Comparison of ENCODE assay signal across 1 cellular context in genomic region chr2:231056453-231057416, GRCh38.
TF ChIP-seq lines count a peak whose summit lies in the region.

PSMD1 (plus strand) TSS chr2:231056867; CDS start chr2:231057026, 159 bp downstream.

TF ChIP-seq in HepG2, 621 proteins besides CTCF, POLR2A, EP300 and RAD21 (continued from another document and continues in another):
- TF ChIP-seq MED1 (CRISPR knock-in tag; IDR thresholded peaks at IDR 0.05), result peak; percentile 40
- TF ChIP-seq ZNF569 (CRISPR knock-in tag; IDR thresholded peaks at IDR 0.05; ENCODE audit: borderline replicate concordance), result no peak; the same call in 1 of the 2 replicates
- peak; percentile 85; the same call in 1 of the 2 replicates for TF ChIP-seq RBAK (CRISPR knock-in tag; IDR thresholded peaks at IDR 0.05)
- TF ChIP-seq ZNF564 (CRISPR knock-in tag; IDR thresholded peaks at IDR 0.05), result 0 out of 2 replicates have a peak, but pooled peaks have one; percentile 34
- TF ChIP-seq ZNF44 (CRISPR knock-in tag; IDR thresholded peaks at IDR 0.05), result 0 out of 2 replicates have a peak, but pooled peaks have one; percentile 28
- no peak for TF ChIP-seq NKX3-1 (CRISPR knock-in tag; IDR thresholded peaks at IDR 0.05)
- 0 out of 2 replicates have a peak, but pooled peaks have one; percentile 38 for TF ChIP-seq SNAPC2 (CRISPR knock-in tag; IDR thresholded peaks at IDR 0.05)
- TF ChIP-seq FOXK1 (CRISPR knock-in tag; IDR thresholded peaks at IDR 0.05; ENCODE audit: borderline replicate concordance, low read depth), result peak; percentile 80; the same call in 1 of the 2 replicates
- 0 out of 2 replicates have a peak, but pooled peaks have one; percentile 61 for TF ChIP-seq NAIF1 (CRISPR knock-in tag; IDR thresholded peaks at IDR 0.05; ENCODE audit: borderline replicate concordance)
- peak; percentile 85 for TF ChIP-seq ZNF772 (CRISPR knock-in tag; IDR thresholded peaks at IDR 0.05)
- no peak for TF ChIP-seq DBP (CRISPR knock-in tag; IDR thresholded peaks at IDR 0.05; ENCODE audit: not compliant biosample characterization)
- TF ChIP-seq ZNF12 (CRISPR knock-in tag; IDR thresholded peaks at IDR 0.05), result peak; percentile 20; the same call in 1 of the 2 replicates
- TF ChIP-seq ZNF121 (CRISPR knock-in tag; IDR thresholded peaks at IDR 0.05), result no peak
- TF ChIP-seq ZNF749 (CRISPR knock-in tag; IDR thresholded peaks at IDR 0.05; ENCODE audit: borderline replicate concordance), result peak; percentile 75; the same call in 1 of the 2 replicates
- 0 out of 2 replicates have a peak, but pooled peaks have one; percentile 16 for TF ChIP-seq MEIS1 (CRISPR knock-in tag; IDR thresholded peaks at IDR 0.05; ENCODE audit: borderline replicate concordance)
- peak; percentile 71; the same call in 1 of the 2 replicates for TF ChIP-seq GMEB1 (CRISPR knock-in tag; IDR thresholded peaks at IDR 0.05; ENCODE audit: borderline replicate concordance)
- TF ChIP-seq MAFK (conservative IDR thresholded peaks at IDR 0.05 in 1 of 2, IDR thresholded peaks at IDR 0.05 in 1 of 2; ENCODE audit: low read length in 2 of 2), result peak; percentile 75 to 81
- TF ChIP-seq MEIS2 (CRISPR knock-in tag; IDR thresholded peaks at IDR 0.05), result peak; percentile 45
- peak; percentile 93 for TF ChIP-seq ZFX (CRISPR knock-in tag; IDR thresholded peaks at IDR 0.05; ENCODE audit: low read depth)
- TF ChIP-seq ZBTB38 (CRISPR knock-in tag; IDR thresholded peaks at IDR 0.05), result peak; percentile 67
- no peak for TF ChIP-seq GATA4 (IDR thresholded peaks at IDR 0.05; ENCODE audit: borderline replicate concordance, low read depth)
- peak; percentile 20 for TF ChIP-seq ZNF891 (CRISPR knock-in tag; IDR thresholded peaks at IDR 0.05)
- TF ChIP-seq HOXA3 (CRISPR knock-in tag; IDR thresholded peaks at IDR 0.05), result peak; percentile 95
- TF ChIP-seq ARNTL (CRISPR knock-in tag; IDR thresholded peaks at IDR 0.05), result 0 out of 2 replicates have a peak, but pooled peaks have one; percentile 7
- TF ChIP-seq KDM5B (CRISPR knock-in tag; IDR thresholded peaks at IDR 0.05; ENCODE audit: borderline replicate concordance), result peak; percentile 88; the same call in 1 of the 2 replicates
- TF ChIP-seq GLMP (CRISPR knock-in tag; IDR thresholded peaks at IDR 0.05; ENCODE audit: borderline replicate concordance), result no peak
- peak; percentile 73; the same call in 1 of the 2 replicates for TF ChIP-seq ZFP1 (CRISPR knock-in tag; IDR thresholded peaks at IDR 0.05)
- peak; percentile 98 for TF ChIP-seq NFE2L1 (CRISPR knock-in tag; IDR thresholded peaks at IDR 0.05; ENCODE audit: borderline replicate concordance)
- TF ChIP-seq NR2F6 (IDR thresholded peaks at IDR 0.05), result no peak
- TF ChIP-seq NR2F6 (CRISPR knock-in tag; IDR thresholded peaks at IDR 0.05), result peak; percentile 52
- no peak for TF ChIP-seq ZNF326 (CRISPR knock-in tag; IDR thresholded peaks at IDR 0.05; ENCODE audit: borderline replicate concordance)
- 0 out of 2 replicates have a peak, but pooled peaks have one; percentile 28 for TF ChIP-seq GLI4 (CRISPR knock-in tag; IDR thresholded peaks at IDR 0.05; ENCODE audit: borderline replicate concordance)
- peak; percentile 39; the same call in 1 of the 2 replicates for TF ChIP-seq MYC (CRISPR knock-in tag; IDR thresholded peaks at IDR 0.05; ENCODE audit: borderline replicate concordance)
- TF ChIP-seq HES4 (CRISPR knock-in tag; IDR thresholded peaks at IDR 0.05; ENCODE audit: borderline replicate concordance), result peak; percentile 40; the same call in 1 of the 2 replicates
- no peak for TF ChIP-seq PRMT3 (CRISPR knock-in tag; IDR thresholded peaks at IDR 0.05; ENCODE audit: borderline replicate concordance, low read depth)
- no peak for TF ChIP-seq BHLHE40 (IDR thresholded peaks at IDR 0.05; ENCODE audit: low read length)
- 0 out of 2 replicates have a peak, but pooled peaks have one; percentile 62 for TF ChIP-seq ARHGAP35 (CRISPR knock-in tag; IDR thresholded peaks at IDR 0.05; ENCODE audit: borderline replicate concordance)
- peak; percentile 29; the same call in 1 of the 2 replicates for TF ChIP-seq RARA (CRISPR knock-in tag; IDR thresholded peaks at IDR 0.05)
- TF ChIP-seq ZNF275 (CRISPR knock-in tag; IDR thresholded peaks at IDR 0.05; ENCODE audit: borderline replicate concordance), result no peak
- 0 out of 2 replicates have a peak, but pooled peaks have one; percentile 20 for TF ChIP-seq ZNF678 (CRISPR knock-in tag; IDR thresholded peaks at IDR 0.05)
- TF ChIP-seq ZSCAN30 (CRISPR knock-in tag; IDR thresholded peaks at IDR 0.05), result 0 out of 2 replicates have a peak, but pooled peaks have one; percentile 46
- TF ChIP-seq ZNF17 (CRISPR knock-in tag; IDR thresholded peaks at IDR 0.05), result no peak
- peak; percentile 26; the same call in 1 of the 2 replicates for TF ChIP-seq ZNF143 (CRISPR knock-in tag; IDR thresholded peaks at IDR 0.05)
- peak; percentile 86; the same call in 1 of the 2 replicates for TF ChIP-seq ZNF839 (CRISPR knock-in tag; IDR thresholded peaks at IDR 0.05; ENCODE audit: borderline replicate concordance)
- peak; percentile 97 for TF ChIP-seq ZMYM4 (CRISPR knock-in tag; IDR thresholded peaks at IDR 0.05)
- no peak for TF ChIP-seq ZFP36 (IDR thresholded peaks at IDR 0.05; ENCODE audit: borderline replicate concordance, low read depth, low read length, partially characterized antibody)
- peak; percentile 37 for TF ChIP-seq RELA (CRISPR knock-in tag; IDR thresholded peaks at IDR 0.05)
- peak; percentile 87; the same call in 1 of the 2 replicates for TF ChIP-seq ZNF670 (CRISPR knock-in tag; IDR thresholded peaks at IDR 0.05; ENCODE audit: borderline replicate concordance)
- peak; percentile 72 for TF ChIP-seq ZNF205 (CRISPR knock-in tag; IDR thresholded peaks at IDR 0.05)
- TF ChIP-seq HBP1 (CRISPR knock-in tag; IDR thresholded peaks at IDR 0.05; ENCODE audit: low read depth), result peak; percentile 75; the same call in 1 of the 2 replicates
- peak; percentile 20 for TF ChIP-seq MED8 (CRISPR knock-in tag; IDR thresholded peaks at IDR 0.05; ENCODE audit: insufficient replicate concordance)
- TF ChIP-seq ZBTB2 (CRISPR knock-in tag; IDR thresholded peaks at IDR 0.05; ENCODE audit: low read depth), result no peak
- peak; percentile 42; the same call in 1 of the 2 replicates for TF ChIP-seq ZNF652 (CRISPR knock-in tag; IDR thresholded peaks at IDR 0.05; ENCODE audit: borderline replicate concordance, low read depth)
- TF ChIP-seq KDM5A (IDR thresholded peaks at IDR 0.05; ENCODE audit: borderline replicate concordance, low read length), result peak; percentile 95
- no peak for TF ChIP-seq SMYD3 (CRISPR knock-in tag; IDR thresholded peaks at IDR 0.05)
- TF ChIP-seq TRIM24 (CRISPR knock-in tag; IDR thresholded peaks at IDR 0.05), result no peak
- TF ChIP-seq RBFOX2 (IDR thresholded peaks at IDR 0.05; ENCODE audit: low read depth, low read length), result peak; percentile 94
- no peak for TF ChIP-seq KLF13 (CRISPR knock-in tag; IDR thresholded peaks at IDR 0.05)
- TF ChIP-seq DMTF1 (CRISPR knock-in tag; IDR thresholded peaks at IDR 0.05), result no peak
- no peak for TF ChIP-seq NONO (IDR thresholded peaks at IDR 0.05)
- peak; percentile 92 for TF ChIP-seq NONO (CRISPR knock-in tag; conservative IDR thresholded peaks at IDR 0.05)
- TF ChIP-seq TFDP2 (CRISPR knock-in tag; IDR thresholded peaks at IDR 0.05), result peak; percentile 78; the same call in 1 of the 2 replicates
- TF ChIP-seq ZNF331 (CRISPR knock-in tag; IDR thresholded peaks at IDR 0.05), result peak; percentile 55; the same call in 1 of the 2 replicates
- no peak; the same call in 1 of the 2 replicates for TF ChIP-seq ZNF232 (CRISPR knock-in tag; IDR thresholded peaks at IDR 0.05; ENCODE audit: borderline replicate concordance)
- TF ChIP-seq SP4 (CRISPR knock-in tag; IDR thresholded peaks at IDR 0.05), result peak; percentile 35; the same call in 1 of the 2 replicates
- peak; percentile 90 for TF ChIP-seq IKZF4 (CRISPR knock-in tag; IDR thresholded peaks at IDR 0.05; ENCODE audit: borderline replicate concordance, low read depth, not compliant biosample characterization)
